In genomic region chr15:94231728-94232086, GRCh38 we compare ENCODE assay signal across 8 cellular contexts. TPM values are rescaled to one million over a fixed set of nuclear protein-coding genes. Genes with fewer than 3 reads are reported as not detected.
DNase-seq lines count a peak whose midpoint lies in the region; ATAC-seq and TF ChIP-seq lines count a peak whose summit lies in the region.

No MANE protein-coding gene starts in this region.

- H3K4me1 Mint-ChIP-seq in activated naive CD8-positive, alpha-beta T cell treated with anti-CD3 and anti-CD28 coated beads, Interleukin-2, amount 50 U/mL, for 24 hours: peaks cover 89% of the 10 kb centered on the region

- peaks cover 2% of the 10 kb centered on the region for H3K36me3 Mint-ChIP-seq in activated naive CD8-positive, alpha-beta T cell treated with anti-CD3 and anti-CD28 coated beads, Interleukin-2, amount 50 U/mL, for 24 hours (ENCODE audit: low read depth)

- 0 to 3% (median 1%) methylated on average over 6 to 15 of the region's 15 CpGs for WGBS in stomach, 5 donors

- TF ChIP-seq CTCF in stomach (IDR thresholded peaks at IDR 0.05): no peak

- ATAC-seq in GM21526 (IDR thresholded peaks at IDR 0.05; ENCODE audit: low FRiP score, unreplicated experiment): peak; percentile 4
- no peak for ATAC-seq in activated naive CD8-positive, alpha-beta T cell treated with anti-CD3 and anti-CD28 coated beads, Interleukin-2, amount 50 U/mL, for 24 hours

- no peak for TF ChIP-seq RAD21 in Ishikawa (IDR thresholded peaks at IDR 0.05; ENCODE audit: low read depth)

- intact Hi-C loops in stomach (cut with DNase I; ENCODE audit: low total_unique reads): no loop called here

- H3K4me3 ChIP-seq in stomach: peak overlapping the region; percentile 61 to 71 (median 64)

- TF ChIP-seq POLR2A in stomach (IDR thresholded peaks at IDR 0.05): no peak

- H3K27ac ChIP-seq in stomach: peak overlapping the region; percentile 78 to 91 (median 85)

- no peaks in the 10 kb centered on the region for H3K27me3 Mint-ChIP-seq in activated naive CD8-positive, alpha-beta T cell treated with anti-CD3 and anti-CD28 coated beads, Interleukin-2, amount 50 U/mL, for 24 hours

- peaks cover 0 to 45% (median 21%) of the 10 kb centered on the region in 4 donors for H3K4me1 ChIP-seq in stomach

- no peaks in the 10 kb centered on the region for H3K9me3 Mint-ChIP-seq in activated naive CD8-positive, alpha-beta T cell treated with anti-CD3 and anti-CD28 coated beads, Interleukin-2, amount 50 U/mL, for 24 hours

- H3K27ac Mint-ChIP-seq in activated naive CD8-positive, alpha-beta T cell treated with anti-CD3 and anti-CD28 coated beads, Interleukin-2, amount 50 U/mL, for 24 hours: peak overlapping the region; percentile 50

- peak overlapping the region; percentile 86 for H3K4me3 Mint-ChIP-seq in activated naive CD8-positive, alpha-beta T cell treated with anti-CD3 and anti-CD28 coated beads, Interleukin-2, amount 50 U/mL, for 24 hours

- DNase-seq in DMS53 (lab: John Stamatoyannopoulos, UW): peak; percentile 70
- DNase-seq in activated naive CD8-positive, alpha-beta T cell treated with anti-CD3 and anti-CD28 coated beads, Interleukin-2, amount 50 U/mL, for 24 hours: peak; percentile 43
- peak; percentile 61 for DNase-seq in iPS-NIHi7 (ENCODE audit: extremely low spot score)
- peak; percentile 40 for DNase-seq in stomach
- DNase-seq in activated gamma-delta T cell (lab: John Stamatoyannopoulos, UW): no peak
- no peak for DNase-seq in NCI-H1436 (lab: John Stamatoyannopoulos, UW)

- H3K36me3 ChIP-seq in stomach: no peaks in the 10 kb centered on the region

- no peak for TF ChIP-seq EP300 in Ishikawa (IDR thresholded peaks at IDR 0.05; ENCODE audit: borderline replicate concordance)
- TF ChIP-seq EP300 in stomach (IDR thresholded peaks at IDR 0.05): no peak

- no peaks in the 10 kb centered on the region for H3K27me3 ChIP-seq in stomach

- H3K9me3 ChIP-seq in stomach: no peaks in the 10 kb centered on the region

TF ChIP-seq in Ishikawa, 13 proteins besides CTCF, POLR2A, EP300 and RAD21:
- no peak for TF ChIP-seq ZBTB7A (IDR thresholded peaks at IDR 0.05; ENCODE audit: low read depth)
- TF ChIP-seq NFIC (IDR thresholded peaks at IDR 0.05): 0 out of 2 replicates have a peak, but pooled peaks have one; percentile 5

RNA-seq across cellular contexts. Expression of gene MCTP2, which starts 0.3 kb away (rescaled TPM):
- 10 to 100 TPM in 4 of 5 donors, 1 to 10 TPM in 1; 7.1 to 62.4 (median 34.8) TPM for total RNA-seq in stomach
- 1 to 10 TPM; 2.8 to 5.9 (median 5.8) TPM for polyA plus RNA-seq in stomach

Comparison
In these comparisons a context has a peak if more than half of its experiments do, and no peak if none do; other contexts are left out.
1. DNase-seq: peak in DMS53 (single experiment), activated naive CD8-positive, alpha-beta T cell treated with anti-CD3 and anti-CD28 coated beads, Interleukin-2, amount 50 U/mL, for 24 hours (single experiment), iPS-NIHi7 (single experiment) and stomach (single experiment); none in activated gamma-delta T cell (single experiment) and NCI-H1436 (single experiment).